8 cellular contexts compared by ENCODE assay signal in the genomic region with DNA sequence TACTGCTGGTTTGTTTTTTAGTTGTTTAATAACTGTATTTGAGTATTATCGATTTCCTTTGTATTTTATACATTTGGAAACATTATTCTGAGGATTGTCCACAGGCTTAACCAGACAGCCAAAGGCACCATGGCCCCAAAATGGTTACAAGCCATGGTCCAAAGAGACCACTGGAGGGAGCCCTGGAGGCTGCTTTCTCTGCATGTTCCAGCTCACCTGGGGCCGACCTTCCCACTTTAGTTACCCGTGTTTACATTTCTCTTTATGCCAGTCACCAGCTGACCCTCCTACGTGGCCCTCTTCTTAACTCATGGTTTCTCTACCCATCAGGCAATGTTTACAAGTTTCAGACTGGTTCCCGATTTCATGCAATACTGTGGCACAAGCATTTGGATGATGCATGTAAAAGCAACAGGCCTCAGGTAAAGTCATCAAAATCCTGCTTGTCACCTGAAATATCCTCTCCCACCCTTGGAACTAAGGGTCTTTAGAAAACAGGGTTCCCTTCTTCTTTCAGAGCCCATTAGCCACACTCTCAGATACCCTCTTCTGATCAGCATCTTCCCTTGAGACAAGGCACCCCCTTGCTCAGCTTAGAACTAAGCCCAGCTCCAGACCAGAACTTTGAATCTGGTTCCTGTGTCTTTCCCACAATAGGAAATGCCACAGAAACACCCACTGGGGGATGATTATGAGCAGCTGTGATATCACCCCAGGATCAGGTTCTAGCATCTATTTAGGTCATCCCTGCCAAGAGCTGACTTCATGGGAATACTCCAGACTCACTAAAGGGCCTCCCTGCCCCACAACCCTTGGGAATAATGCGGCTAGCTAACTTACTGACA. TPM values are rescaled to one million over a fixed set of nuclear protein-coding genes. Genes with fewer than 3 reads are reported as not detected.
DNase-seq lines count a peak whose midpoint lies in the region; ATAC-seq and TF ChIP-seq lines count a peak whose summit lies in the region.

No MANE protein-coding gene starts in this region.

- intact Hi-C loops in lower lobe of right lung (cut with DNase I), result no loop called here

- peaks cover 5% of the 10 kb centered on the region for H3K4me1 ChIP-seq in lower lobe of right lung

- H3K4me3 ChIP-seq in choroid plexus epithelial cell (ENCODE audit: low read depth, low read length) (no peak overlapping the region), lower lobe of right lung (no peak overlapping the region)

- peak; percentile 9 for DNase-seq in NCI-H2081 treated with DMSO at 0.1 percent for 48 hours (lab: John Stamatoyannopoulos, UW)
- DNase-seq in activated CD4-positive, CD25-positive, alpha-beta regulatory T cell treated with anti-CD3 and anti-CD28 coated beads, Interleukin-2, amount 50 U/mL, for 72 hours, result peak; percentile 40
- peak; percentile 69 for DNase-seq in choroid plexus epithelial cell (ENCODE audit: low read depth)
- peak; percentile 70 for DNase-seq in lower lobe of right lung
- peak; percentile 75 for DNase-seq in stimulated activated CD8-positive, alpha-beta memory T cell treated with anti-CD3 and anti-CD28 coated beads, Interleukin-4, amount 100 ng/mL, for 48 hours

- H3K36me3 ChIP-seq in lower lobe of right lung, result no peaks in the 10 kb centered on the region

- ATAC-seq in lower lobe of right lung, result peak; percentile 75 to 80
- ATAC-seq in HG03521 (IDR thresholded peaks at IDR 0.05; ENCODE audit: unreplicated experiment), result no peak

- H3K9me3 ChIP-seq in lower lobe of right lung, result no peaks in the 10 kb centered on the region

- TF ChIP-seq CTCF in 22Rv1 (IDR thresholded peaks at IDR 0.05), result peak; percentile 93
- TF ChIP-seq CTCF in GM12872 (IDR thresholded peaks at IDR 0.05; ENCODE audit: insufficient read depth, low read depth, low read length), result peak; percentile 88
- TF ChIP-seq CTCF in choroid plexus epithelial cell (conservative IDR thresholded peaks at IDR 0.05; ENCODE audit: low read depth, low read length), result peak; percentile 92
- peak; percentile 78 for TF ChIP-seq CTCF in lower lobe of right lung (IDR thresholded peaks at IDR 0.05)

- H3K27ac ChIP-seq in 22Rv1 (no peak overlapping the region), lower lobe of right lung (no peak overlapping the region)

- no peaks in the 10 kb centered on the region for H3K27me3 ChIP-seq in lower lobe of right lung (ENCODE audit: low read depth)

RNA-seq across cellular contexts. Expression of a gene that starts 49.9 kb away (rescaled TPM):
- 7.8 TPM for total RNA-seq in lower lobe of right lung

Comparison
In these comparisons a context has a peak if more than half of its experiments do, and no peak if none do; other contexts are left out.
1. DNase-seq: peak in every context shown above with its lines; median percentile 75 in stimulated activated CD8-positive, alpha-beta memory T cell treated with anti-CD3 and anti-CD28 coated beads, Interleukin-4, amount 100 ng/mL, for 48 hours; 70 in lower lobe of right lung; 69 in choroid plexus epithelial cell; 40 in activated CD4-positive, CD25-positive, alpha-beta regulatory T cell treated with anti-CD3 and anti-CD28 coated beads, Interleukin-2, amount 50 U/mL, for 72 hours; 9 in NCI-H2081 treated with DMSO at 0.1 percent for 48 hours.